Comparison of ENCODE assay signal across 18 cellular contexts in the genomic region with DNA sequence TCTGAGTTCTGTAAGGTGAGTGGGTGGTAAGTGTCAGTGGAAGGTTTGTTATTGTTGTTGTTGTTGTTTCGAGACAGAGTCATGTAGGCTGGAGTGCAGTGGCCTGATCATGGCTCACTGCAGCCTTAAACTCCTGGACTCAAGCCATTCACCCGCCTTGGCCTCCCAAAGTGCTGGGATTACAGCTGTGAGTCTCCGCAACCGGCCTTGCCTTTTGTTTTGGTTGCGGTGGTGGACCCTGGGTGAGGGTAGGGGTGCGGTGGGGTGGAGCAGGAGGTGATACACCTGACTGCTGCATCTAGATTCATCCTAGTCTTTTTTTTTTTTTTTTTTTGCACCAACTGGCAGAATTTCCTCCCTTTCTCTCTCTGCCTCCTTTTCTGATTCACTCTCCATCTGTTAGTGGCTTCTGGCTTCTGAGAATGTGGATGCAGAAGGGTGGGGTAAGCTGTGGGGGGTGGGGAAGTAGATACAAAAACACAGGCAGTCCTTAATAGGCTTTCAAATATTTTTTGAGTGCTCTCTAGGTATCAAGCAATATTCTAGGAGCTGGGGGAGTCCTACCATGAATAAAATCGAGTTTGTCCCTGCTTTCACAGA. TPM values are rescaled to one million over a fixed set of nuclear protein-coding genes. Genes with fewer than 3 reads are reported as not detected.
A peak's percentile ranks its signal among the peaks of the same experiment; 100 is the strongest.
DNase-seq lines count a peak whose midpoint lies in the region; ATAC-seq and TF ChIP-seq lines count a peak whose summit lies in the region.
"Had no signal": no experiment of that assay in that cellular context is flagged by ENCODE, and none has a peak within 500 bp of the region (broad histone marks: within the 10 kb centered on the region; RNA-seq: fewer than 3 reads in every experiment).

No MANE protein-coding gene starts in this region.

- no peak for ATAC-seq in stimulated activated memory B cell treated with anti-CD40 and anti-IgM and Interleukin-4, amounts not matched to agents 10 μg/mL and 1 μg/mL and 100 μg/mL, for 72 hours
- ATAC-seq in left cardiac atrium (no peak), GM21825 (IDR thresholded peaks at IDR 0.05; ENCODE audit: unreplicated experiment) (no peak)
- ATAC-seq: esophagus mucosa, natural killer cell had no signal

- no peaks in the 10 kb centered on the region for H3K36me3 Mint-ChIP-seq in glutamatergic neuron (ENCODE audit: unreplicated experiment)
- H3K36me3 Mint-ChIP-seq in stimulated activated memory B cell treated with anti-CD40 and anti-IgM and Interleukin-4, amounts not matched to agents 10 μg/mL and 1 μg/mL and 100 μg/mL, for 72 hours, result no peaks in the 10 kb centered on the region
- H3K36me3 Mint-ChIP-seq: natural killer cell had no signal

- H3K27me3 ChIP-seq in WERI-Rb-1 (ENCODE audit: insufficient read depth, low read depth, severe bottlenecking), result no peaks in the 10 kb centered on the region
- H3K27me3 ChIP-seq: testis had no signal

- H3K9me3 Mint-ChIP-seq in glutamatergic neuron (ENCODE audit: unreplicated experiment), result peaks cover 5% of the 10 kb centered on the region
- H3K9me3 Mint-ChIP-seq in stimulated activated memory B cell treated with anti-CD40 and anti-IgM and Interleukin-4, amounts not matched to agents 10 μg/mL and 1 μg/mL and 100 μg/mL, for 72 hours, result no peaks in the 10 kb centered on the region
- H3K9me3 Mint-ChIP-seq: activated CD4-positive, alpha-beta T cell treated with anti-CD3 and anti-CD28 coated beads, Interleukin-2, amount 10 ng/mL, durations not matched to agents 24 days and 14 days; natural killer cell had no signal

- no peaks in the 10 kb centered on the region for H3K9me3 ChIP-seq in WERI-Rb-1 (ENCODE audit: severe bottlenecking)
- H3K9me3 ChIP-seq: prostate gland, testis had no signal

- DNase-seq in NCI-H524 (lab: John Stamatoyannopoulos, UW) (peak; percentile 40 to 67), NCI-H524 treated with DMSO at 0.1 percent for 48 hours (lab: John Stamatoyannopoulos, UW) (no peak), WERI-Rb-1 (no peak), glutamatergic neuron (no peak), left cardiac atrium (no peak), NCI-H510A treated with DMSO at 0.1 percent for 48 hours (lab: John Stamatoyannopoulos, UW) (no peak)
- DNase-seq: activated CD4-positive, alpha-beta T cell treated with anti-CD3 and anti-CD28 coated beads, Interleukin-2, amount 10 ng/mL, durations not matched to agents 24 days and 14 days; activated naive CD4-positive, alpha-beta T cell treated with anti-CD3 and anti-CD28 coated beads, Interleukin-2, amount 50 U/mL, for 16 hours; natural killer cell; NCI-H1417 treated with DMSO at 0.1 percent for 48 hours; testis had no signal

- peak overlapping the region; percentile 94 for H3K27ac Mint-ChIP-seq in glutamatergic neuron (ENCODE audit: unreplicated experiment)
- peak overlapping the region; percentile 9 for H3K27ac Mint-ChIP-seq in stimulated activated memory B cell treated with anti-CD40 and anti-IgM and Interleukin-4, amounts not matched to agents 10 μg/mL and 1 μg/mL and 100 μg/mL, for 72 hours
- H3K27ac Mint-ChIP-seq: activated CD4-positive, alpha-beta T cell treated with anti-CD3 and anti-CD28 coated beads, Interleukin-2, amount 10 ng/mL, durations not matched to agents 24 days and 14 days; natural killer cell had no signal

- TF ChIP-seq CTCF in WERI-Rb-1 (IDR thresholded peaks at IDR 0.05; ENCODE audit: low read depth, low read length) (no peak), glutamatergic neuron (IDR thresholded peaks at IDR 0.05; ENCODE audit: partially characterized antibody, unreplicated experiment) (no peak)

- peaks cover 18% of the 10 kb centered on the region for H3K4me1 Mint-ChIP-seq in glutamatergic neuron (ENCODE audit: low read depth, unreplicated experiment)
- peaks cover 6% of the 10 kb centered on the region for H3K4me1 Mint-ChIP-seq in stimulated activated memory B cell treated with anti-CD40 and anti-IgM and Interleukin-4, amounts not matched to agents 10 μg/mL and 1 μg/mL and 100 μg/mL, for 72 hours

- peaks cover 6% of the 10 kb centered on the region for H3K27me3 Mint-ChIP-seq in glutamatergic neuron (ENCODE audit: unreplicated experiment)
- H3K27me3 Mint-ChIP-seq in stimulated activated memory B cell treated with anti-CD40 and anti-IgM and Interleukin-4, amounts not matched to agents 10 μg/mL and 1 μg/mL and 100 μg/mL, for 72 hours, result no peaks in the 10 kb centered on the region
- H3K27me3 Mint-ChIP-seq: activated CD4-positive, alpha-beta T cell treated with anti-CD3 and anti-CD28 coated beads, Interleukin-2, amount 10 ng/mL, durations not matched to agents 24 days and 14 days had no signal

- H3K4me3 ChIP-seq in WERI-Rb-1 (ENCODE audit: low read depth, low read length), result no peak overlapping the region
- H3K4me3 ChIP-seq: prostate gland, smooth muscle cell, testis had no signal

- intact Hi-C loops in left cardiac atrium (cut with DNase I), result no loop called here

- no peaks in the 10 kb centered on the region for H3K36me3 ChIP-seq in WERI-Rb-1
- H3K36me3 ChIP-seq: prostate gland had no signal

- peak overlapping the region; percentile 59 for H3K27ac ChIP-seq in WERI-Rb-1
- H3K27ac ChIP-seq: 22Rv1, prostate gland, testis had no signal

- H3K4me3 Mint-ChIP-seq in glutamatergic neuron (ENCODE audit: unreplicated experiment), result no peak overlapping the region
- H3K4me3 Mint-ChIP-seq in stimulated activated memory B cell treated with anti-CD40 and anti-IgM and Interleukin-4, amounts not matched to agents 10 μg/mL and 1 μg/mL and 100 μg/mL, for 72 hours, result no peak overlapping the region
- H3K4me3 Mint-ChIP-seq: activated CD4-positive, alpha-beta T cell treated with anti-CD3 and anti-CD28 coated beads, Interleukin-2, amount 10 ng/mL, durations not matched to agents 24 days and 14 days; natural killer cell had no signal

RNA-seq across cellular contexts. Expression of a gene that starts 4.6 kb away (rescaled TPM):
- total RNA-seq in glutamatergic neuron (ENCODE audit: unreplicated experiment) (21.2 TPM), left cardiac atrium (1 to 10 TPM; 6.1 to 6.2 TPM)

RNA-seq across cellular contexts. Expression of a gene that starts 15.6 kb away (rescaled TPM):
- total RNA-seq in glutamatergic neuron (ENCODE audit: unreplicated experiment) (not detected), left cardiac atrium (not detected)
- total RNA-seq: activated CD4-positive, alpha-beta T cell treated with anti-CD3 and anti-CD28 coated beads, Interleukin-2, amount 10 ng/mL, durations not matched to agents 24 days and 14 days; esophagus mucosa; liver; natural killer cell; prostate gland; smooth muscle cell; testis had no signal

RNA-seq across cellular contexts. Expression of a gene that starts 21.1 kb away (rescaled TPM):
- 15.2 TPM for total RNA-seq in glutamatergic neuron (ENCODE audit: unreplicated experiment)
- 10 to 100 TPM; 15.6 to 19.1 TPM for total RNA-seq in left cardiac atrium

Comparison
In these comparisons a context has a peak if more than half of its experiments do, and no peak if none do; other contexts are left out.
1. DNase-seq: peak in NCI-H524 (2 of 2); none in NCI-H524 treated with DMSO at 0.1 percent for 48 hours (single experiment), WERI-Rb-1 (single experiment), glutamatergic neuron (single experiment), left cardiac atrium (single experiment) and NCI-H510A treated with DMSO at 0.1 percent for 48 hours (single experiment).